In the genomic region with DNA sequence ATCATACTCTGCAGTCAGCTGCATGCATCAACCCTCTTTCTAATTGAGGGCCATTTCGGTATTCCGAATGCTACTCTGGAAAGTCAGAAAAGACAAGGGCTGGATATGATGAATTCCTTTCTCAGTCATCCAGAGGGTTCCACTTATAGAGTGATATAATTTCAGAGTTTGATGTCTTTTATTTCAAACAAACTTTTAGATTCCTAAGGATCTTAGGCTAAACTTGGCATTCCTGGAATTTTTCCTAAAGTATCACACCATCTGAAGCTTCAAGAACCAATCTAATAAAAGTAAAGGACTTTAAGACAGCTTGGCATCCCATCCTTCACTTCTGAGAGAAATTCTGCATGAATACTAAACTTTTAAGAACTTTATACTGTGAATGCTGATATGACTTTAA, we compare ENCODE assay signal across 30 cellular contexts.
"Had no signal": no experiment of that assay in that cellular context is flagged by ENCODE, and none has a peak within 500 bp of the region (broad histone marks: within the 10 kb centered on the region; RNA-seq: fewer than 3 reads in every experiment).

No MANE protein-coding gene starts in this region.

- FAIRE-seq: astrocyte, bronchial epithelial cell had no signal

- H3K27ac ChIP-seq: brain microvascular endothelial cell, esophagus muscularis mucosa had no signal

- H3K9me3 ChIP-seq: esophagus muscularis mucosa had no signal

- H3K36me3 Mint-ChIP-seq: activated CD4-positive, alpha-beta memory T cell treated with anti-CD3 and anti-CD28 coated beads for 36 hours; activated CD8-positive, alpha-beta memory T cell treated with anti-CD3 and anti-CD28 coated beads, Interleukin-2, amount 10 ng/mL, durations not matched to agents 7 days and 5 days; activated naive CD4-positive, alpha-beta T cell treated with anti-CD3 and anti-CD28 coated beads, Interleukin-2, amount 50 U/mL, for 24 hours; activated naive CD8-positive, alpha-beta T cell treated with anti-CD3 and anti-CD28 coated beads, Interleukin-2, amount 10 ng/mL, durations not matched to agents 7 days and 5 days had no signal

- H3K36me3 ChIP-seq: brain microvascular endothelial cell had no signal

- H3K4me1 ChIP-seq: esophagus muscularis mucosa had no signal

- H3K27me3 ChIP-seq: brain microvascular endothelial cell, esophagus muscularis mucosa had no signal

- ATAC-seq: activated CD4-positive, alpha-beta T cell treated with anti-CD3 and anti-CD28 coated beads for 36 hours; activated CD8-positive, alpha-beta memory T cell treated with anti-CD3 and anti-CD28 coated beads, Interleukin-2, amount 10 ng/mL, durations not matched to agents 7 days and 5 days; activated CD8-positive, alpha-beta T cell treated with anti-CD3 and anti-CD28 coated beads, Interleukin-2, amount 10 ng/mL, durations not matched to agents 7 days and 5 days; effector memory CD8-positive, alpha-beta T cell had no signal

- H3K4me1 Mint-ChIP-seq: activated CD4-positive, alpha-beta T cell treated with anti-CD3 and anti-CD28 coated beads for 36 hours; activated CD4-positive, alpha-beta T cell treated with anti-CD3 and anti-CD28 coated beads, Interleukin-2, amount 10 ng/mL, durations not matched to agents 24 days and 14 days; activated CD8-positive, alpha-beta memory T cell treated with anti-CD3 and anti-CD28 coated beads, Interleukin-2, amount 10 ng/mL, durations not matched to agents 7 days and 5 days; activated naive CD4-positive, alpha-beta T cell treated with anti-CD3 and anti-CD28 coated beads, Interleukin-2, amount 50 U/mL, for 24 hours; activated naive CD8-positive, alpha-beta T cell treated with anti-CD3 and anti-CD28 coated beads, Interleukin-2, amount 10 ng/mL, durations not matched to agents 7 days and 5 days; central memory CD8-positive, alpha-beta T cell had no signal

- H3K27me3 Mint-ChIP-seq: activated CD4-positive, alpha-beta T cell treated with anti-CD3 and anti-CD28 coated beads, Interleukin-2, amount 10 ng/mL, durations not matched to agents 24 days and 14 days had no signal

- H3K9me3 Mint-ChIP-seq: activated CD4-positive, alpha-beta memory T cell treated with anti-CD3 and anti-CD28 coated beads for 36 hours; activated CD4-positive, alpha-beta T cell treated with anti-CD3 and anti-CD28 coated beads, Interleukin-2, amount 10 ng/mL, durations not matched to agents 24 days and 14 days; activated naive CD4-positive, alpha-beta T cell treated with anti-CD3 and anti-CD28 coated beads for 36 hours; activated naive CD4-positive, alpha-beta T cell treated with anti-CD3 and anti-CD28 coated beads, Interleukin-2, amount 50 U/mL, for 24 hours; activated naive CD8-positive, alpha-beta T cell treated with anti-CD3 and anti-CD28 coated beads, Interleukin-2, amount 10 ng/mL, durations not matched to agents 7 days and 5 days; activated T-helper 1 cell treated with anti-CD3 and anti-CD28 coated beads, Interleukin-12 subunit alpha, Interleukin-12 subunit beta, Interleukin-2, Interleukin-4 antibody, amounts not matched to agents 30 ng/mL and 10 ng/mL and 1 ng/mL, durations not matched to agents 14 hours and 24 hours and 36 hours; activated T-helper 2 cell treated with anti-CD3 and anti-CD28 coated beads, Interferon-gamma antibody, Interleukin-2, Interleukin-4, amounts not matched to agents 10 μg/mL and 5 μg/mL and 100 μg/mL, durations not matched to agents 14 hours and 24 hours and 36 hours; central memory CD8-positive, alpha-beta T cell; effector memory CD8-positive, alpha-beta T cell had no signal

- H3K4me3 Mint-ChIP-seq: activated CD4-positive, alpha-beta memory T cell treated with anti-CD3 and anti-CD28 coated beads for 36 hours; activated CD4-positive, alpha-beta T cell treated with anti-CD3 and anti-CD28 coated beads for 36 hours; activated CD4-positive, alpha-beta T cell treated with anti-CD3 and anti-CD28 coated beads, Interleukin-2, amount 10 ng/mL, durations not matched to agents 24 days and 14 days; activated CD8-positive, alpha-beta memory T cell treated with anti-CD3 and anti-CD28 coated beads, Interleukin-2, amount 10 ng/mL, durations not matched to agents 7 days and 5 days; activated CD8-positive, alpha-beta T cell treated with anti-CD3 and anti-CD28 coated beads, Interleukin-2, amount 10 ng/mL, durations not matched to agents 7 days and 5 days; activated naive CD4-positive, alpha-beta T cell treated with anti-CD3 and anti-CD28 coated beads for 36 hours; activated naive CD4-positive, alpha-beta T cell treated with anti-CD3 and anti-CD28 coated beads, Interleukin-2, amount 50 U/mL, for 24 hours; activated naive CD8-positive, alpha-beta T cell treated with anti-CD3 and anti-CD28 coated beads, Interleukin-2, amount 10 ng/mL, durations not matched to agents 7 days and 5 days; activated T-helper 1 cell treated with anti-CD3 and anti-CD28 coated beads, Interleukin-12 subunit alpha, Interleukin-12 subunit beta, Interleukin-2, Interleukin-4 antibody, amounts not matched to agents 30 ng/mL and 10 ng/mL and 1 ng/mL, durations not matched to agents 14 hours and 24 hours and 36 hours; central memory CD8-positive, alpha-beta T cell; effector memory CD8-positive, alpha-beta T cell had no signal

- H3K27ac Mint-ChIP-seq: activated CD4-positive, alpha-beta memory T cell treated with anti-CD3 and anti-CD28 coated beads for 36 hours; activated CD4-positive, alpha-beta T cell treated with anti-CD3 and anti-CD28 coated beads for 36 hours; activated CD4-positive, alpha-beta T cell treated with anti-CD3 and anti-CD28 coated beads, Interleukin-2, amount 10 ng/mL, durations not matched to agents 24 days and 14 days; activated CD8-positive, alpha-beta memory T cell treated with anti-CD3 and anti-CD28 coated beads, Interleukin-2, amount 10 ng/mL, durations not matched to agents 7 days and 5 days; activated CD8-positive, alpha-beta T cell treated with anti-CD3 and anti-CD28 coated beads, Interleukin-2, amount 10 ng/mL, durations not matched to agents 7 days and 5 days; activated naive CD4-positive, alpha-beta T cell treated with anti-CD3 and anti-CD28 coated beads for 36 hours; activated naive CD4-positive, alpha-beta T cell treated with anti-CD3 and anti-CD28 coated beads, Interleukin-2, amount 50 U/mL, for 24 hours; activated naive CD8-positive, alpha-beta T cell treated with anti-CD3 and anti-CD28 coated beads, Interleukin-2, amount 10 ng/mL, durations not matched to agents 7 days and 5 days; activated T-helper 1 cell treated with anti-CD3 and anti-CD28 coated beads, Interleukin-12 subunit alpha, Interleukin-12 subunit beta, Interleukin-2, Interleukin-4 antibody, amounts not matched to agents 30 ng/mL and 10 ng/mL and 1 ng/mL, durations not matched to agents 14 hours and 24 hours and 36 hours; activated T-helper 2 cell treated with anti-CD3 and anti-CD28 coated beads, Interferon-gamma antibody, Interleukin-2, Interleukin-4, amounts not matched to agents 10 μg/mL and 5 μg/mL and 100 μg/mL, durations not matched to agents 14 hours and 24 hours and 36 hours; effector memory CD8-positive, alpha-beta T cell had no signal

- DNase-seq: activated CD4-positive, alpha-beta memory T cell treated with anti-CD3 and anti-CD28 coated beads for 36 hours; activated CD4-positive, alpha-beta T cell treated with anti-CD3 and anti-CD28 coated beads for 36 hours; activated CD4-positive, alpha-beta T cell treated with anti-CD3 and anti-CD28 coated beads, Interleukin-2, amount 10 ng/mL, durations not matched to agents 24 days and 14 days; activated CD4-positive, CD25-positive, alpha-beta regulatory T cell; activated CD4-positive, CD25-positive, alpha-beta regulatory T cell treated with anti-CD3 and anti-CD28 coated beads, Interleukin-2, amount 50 U/mL, for 72 hours; activated CD8-positive, alpha-beta memory T cell treated with anti-CD3 and anti-CD28 coated beads, Interleukin-2, amount 10 ng/mL, durations not matched to agents 7 days and 5 days; activated CD8-positive, alpha-beta memory T cell treated with anti-CD3 and anti-CD28 coated beads, Interleukin-2, amount 50 U/mL, for 4 hours; activated CD8-positive, alpha-beta T cell treated with anti-CD3 and anti-CD28 coated beads, Interleukin-2, amount 10 ng/mL, durations not matched to agents 7 days and 5 days; activated effector memory CD4-positive, alpha-beta T cell treated with anti-CD3 and anti-CD28 coated beads, Interleukin-2, amount 50 U/mL, for 16 hours; activated naive CD4-positive, alpha-beta T cell treated with anti-CD3 and anti-CD28 coated beads for 36 hours; activated naive CD8-positive, alpha-beta T cell treated with anti-CD3 and anti-CD28 coated beads, Interleukin-2, amount 10 ng/mL, durations not matched to agents 7 days and 5 days; activated T-cell treated with anti-CD3 and anti-CD28 coated beads, Interleukin-2, amount 50 U/mL, for 1 hour; activated T-cell treated with anti-CD3 and anti-CD28 coated beads, Interleukin-2, amount 50 U/mL, for 48 hours; amniotic stem cell; anterior cingulate cortex; brain microvascular endothelial cell; cortex of kidney; dermis blood vessel endothelial cell; effector CD4-positive, alpha-beta T cell; effector memory CD8-positive, alpha-beta T cell; erythroblast; head of caudate nucleus; T-helper 2 cell had no signal

- H3K4me3 ChIP-seq: esophagus muscularis mucosa had no signal
